ENCODE assay signal across 9 cellular contexts in the genomic region with DNA sequence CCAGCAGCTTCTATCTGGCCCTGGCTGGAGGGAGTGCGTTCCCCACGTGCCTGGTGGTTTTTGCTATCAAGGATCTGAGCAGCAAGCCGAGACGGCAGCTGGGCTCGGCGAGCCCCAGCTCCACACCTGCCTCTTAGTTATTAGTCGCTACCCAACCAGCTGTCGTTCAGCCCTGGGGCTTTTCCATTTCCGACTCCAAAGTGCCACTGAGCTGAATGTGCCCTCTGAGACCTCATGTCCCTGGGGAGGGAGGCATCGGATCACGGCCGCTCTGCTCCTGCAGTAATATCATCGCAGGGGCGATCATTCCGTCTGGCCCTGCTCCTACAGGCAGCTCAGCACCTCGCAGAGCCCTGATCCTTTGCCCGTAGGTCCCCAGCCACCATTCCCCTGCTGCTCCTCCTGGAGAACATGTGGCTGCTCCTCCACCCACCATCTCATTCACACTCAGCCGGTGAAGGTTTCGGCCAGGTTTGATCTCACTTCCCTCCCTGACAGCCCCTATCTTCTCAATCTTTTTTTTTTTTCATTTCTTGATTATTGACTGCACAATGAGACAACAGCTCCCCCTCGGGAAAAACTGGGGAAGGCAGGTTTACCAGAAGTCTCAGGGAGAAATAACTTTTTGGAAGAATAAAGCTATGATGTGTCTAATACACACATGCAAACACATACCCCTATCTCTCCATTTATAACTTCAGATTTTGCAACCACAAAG.
DNase-seq lines count a peak whose midpoint lies in the region; ATAC-seq, FAIRE-seq and TF ChIP-seq lines count a peak whose summit lies in the region.
"Had no signal": no experiment of that assay in that cellular context is flagged by ENCODE, and none has a peak within 500 bp of the region (broad histone marks: within the 10 kb centered on the region; RNA-seq: fewer than 3 reads in every experiment).

No MANE protein-coding gene starts in this region.

- H3K9ac ChIP-seq in HCT116 (ENCODE audit: low read length) (no peak overlapping the region), skeletal muscle tissue (ENCODE audit: low read depth in 1 of 3, low read length in 3 of 3) (peak overlapping the region in 1 of 3 donors; percentile 47)

- no peak overlapping the region for H3K4me2 ChIP-seq in HCT116 (ENCODE audit: low read length)

- peaks cover 5% of the 10 kb centered on the region; the same call in 1 of the 2 replicates for H4K20me1 ChIP-seq in HCT116 (ENCODE audit: insufficient read depth)

- FAIRE-seq in GM19239 (lab: Jason Lieb, UNC) = no peak
- FAIRE-seq: TTC549 had no signal

- H3K79me2 ChIP-seq in HCT116 (ENCODE audit: insufficient read depth, low read length) = no peaks in the 10 kb centered on the region

- ATAC-seq in HCT116 = peak; percentile 52
- ATAC-seq in HG03095 (IDR thresholded peaks at IDR 0.05; ENCODE audit: unreplicated experiment) = no peak

- TF ChIP-seq POLR2A in HCT116 (IDR thresholded peaks at IDR 0.05; ENCODE audit: borderline replicate concordance, extremely low read depth, insufficient read depth, insufficient read length) = no peak

- no peak for DNase-seq in HCT116 (ENCODE audit: low read depth, low spot score)
- DNase-seq in NCI-H526 (lab: John Stamatoyannopoulos, UW) = peak; percentile 90 to 95
- DNase-seq in epithelial cell of proximal tubule (ENCODE audit: low read depth) = no peak
- no peak for DNase-seq in GM19239 (ENCODE audit: insufficient read length, low spot score)
- DNase-seq in stimulated activated naive CD4-positive, alpha-beta T cell (lab: John Stamatoyannopoulos, UW) = no peak
- DNase-seq: heart right ventricle had no signal

- no peaks in the 10 kb centered on the region for H3K36me3 ChIP-seq in HCT116 (ENCODE audit: control insufficient read depth in 1 of 2, insufficient read depth in 2 of 2, low read length in 2 of 2)
- H3K36me3 ChIP-seq in skeletal muscle tissue (ENCODE audit: control insufficient read depth in 3 of 3, insufficient read depth in 3 of 3, low read length in 3 of 3) = peaks cover 16 to 19% (median 18%) of the 10 kb centered on the region in 3 donors

- no peaks in the 10 kb centered on the region for H3K9me3 ChIP-seq in HCT116 (ENCODE audit: control insufficient read depth in 1 of 2, insufficient read depth in 1 of 2, low read depth in 1 of 2, low read length in 2 of 2)
- H3K9me3 ChIP-seq in skeletal muscle tissue (ENCODE audit: control insufficient read depth in 3 of 3, low read length in 3 of 3) = no peaks in the 10 kb centered on the region
- H3K9me3 ChIP-seq: heart right ventricle had no signal

- BruUV-seq in HCT116 (replicated peaks; lab: Mats Ljungman, UMichigan) = no TSS peak

- H3K27me3 ChIP-seq in HCT116 (ENCODE audit: insufficient read depth, low read length) (no peaks in the 10 kb centered on the region), skeletal muscle tissue (ENCODE audit: control insufficient read depth in 3 of 3, insufficient read depth in 3 of 3, low read length in 3 of 3) (no peaks in the 10 kb centered on the region)
- H3K27me3 ChIP-seq: heart right ventricle had no signal

- POLR2A ChIA-PET in HCT116 (lab: Charles Lee) = no interaction called here

- peak; percentile 46 for TF ChIP-seq RAD21 in HCT116 (IDR thresholded peaks at IDR 0.05; ENCODE audit: low read depth)

- peak; percentile 9 to 51 (median 29); a peak in 2 of 6 replicates for TF ChIP-seq CTCF in HCT116 (IDR thresholded peaks at IDR 0.05 in 2 of 3, conservative IDR thresholded peaks at IDR 0.05 in 1 of 3; ENCODE audit: borderline replicate concordance in 1 of 3, insufficient read depth in 1 of 3, low read depth in 2 of 3, low read length in 2 of 3)
- TF ChIP-seq CTCF in epithelial cell of proximal tubule (conservative IDR thresholded peaks at IDR 0.05; ENCODE audit: low read depth, low read length) = peak; percentile 62

- no peaks in the 10 kb centered on the region for H3K9me2 ChIP-seq in HCT116 (ENCODE audit: insufficient read depth)

- H3K4me1 ChIP-seq in HCT116 (ENCODE audit: control insufficient read depth in 1 of 2, insufficient read depth in 2 of 2, low read length in 2 of 2) = no peaks in the 10 kb centered on the region
- peaks cover 29 to 46% (median 32%) of the 10 kb centered on the region in 3 donors for H3K4me1 ChIP-seq in skeletal muscle tissue (ENCODE audit: control insufficient read depth in 3 of 3, insufficient read depth in 3 of 3, low read length in 3 of 3)

- intact Hi-C loops in HCT116 (cut with micrococcal nuclease) = loop anchor here (5.0 kb wide), 1 partner anchor 459 kb away; no protein-coding TSS in a partner anchor

- H2AFZ ChIP-seq in HCT116 (ENCODE audit: low read depth, low read length, poor library complexity, severe bottlenecking) = no peak overlapping the region

- RAD21 ChIA-PET in HCT116 (lab: Charles Lee; ENCODE audit: low non-redundant PET in 1 of 2, low total read pairs in 2 of 2, uncharacterized antibody in 2 of 2, unreplicated experiment in 2 of 2) = interaction anchor here in 1 of 2 experiments (0.6 kb wide), 1 partner anchor 235 kb away, joined by 3 read pairs; no protein-coding TSS in a partner anchor

- H3K27ac ChIP-seq in HCT116 (ENCODE audit: low read depth, low read length) = no peak overlapping the region
- H3K27ac ChIP-seq in skeletal muscle tissue (ENCODE audit: low read depth, low read length) = peak overlapping the region; percentile 48
- H3K27ac ChIP-seq: heart right ventricle had no signal

- H3K4me3 ChIP-seq in HCT116 (replicated peaks in 1 of 2; ENCODE audit: low read depth in 1 of 2, low read length in 2 of 2) (no peak overlapping the region), epithelial cell of proximal tubule (ENCODE audit: low read depth, low read length) (peak overlapping the region; percentile 5), skeletal muscle tissue (ENCODE audit: low read length in 3 of 3) (peak overlapping the region in 2 of 3 donors; percentile 46 to 60)
- H3K4me3 ChIP-seq: heart right ventricle had no signal

- CTCF ChIA-PET in HCT116 (lab: Charles Lee) = interaction anchor here (0.7 to 1.2 kb wide), 5 partner anchors 10 to 459 kb away, joined by 3 to 7 read pairs (median 3); no protein-coding TSS in a partner anchor

TF ChIP-seq in HCT116, 20 proteins besides CTCF, POLR2A, EP300 and RAD21:
- TF ChIP-seq ATF3 (IDR thresholded peaks at IDR 0.05) = no peak
- TF ChIP-seq SRF (IDR thresholded peaks at IDR 0.05; ENCODE audit: low read depth) = no peak
- TF ChIP-seq SP1 (IDR thresholded peaks at IDR 0.05; ENCODE audit: low read depth) = no peak
- no peak for TF ChIP-seq CBX3 (IDR thresholded peaks at IDR 0.05; ENCODE audit: low read depth)
- TF ChIP-seq POLR2AphosphoS5 (IDR thresholded peaks at IDR 0.05; ENCODE audit: low read depth, low read length) = no peak

Comparison
In these comparisons a context has a peak if more than half of its experiments do, and no peak if none do; other contexts are left out.
1. DNase-seq: peak in NCI-H526 (2 of 2); none in HCT116 (single experiment), epithelial cell of proximal tubule (single experiment), GM19239 (single experiment) and stimulated activated naive CD4-positive, alpha-beta T cell (0 of 6).
2. H3K4me3 ChIP-seq: peak in epithelial cell of proximal tubule (single experiment) and skeletal muscle tissue (2 of 3); none in HCT116 (0 of 2).